In the genomic region with DNA sequence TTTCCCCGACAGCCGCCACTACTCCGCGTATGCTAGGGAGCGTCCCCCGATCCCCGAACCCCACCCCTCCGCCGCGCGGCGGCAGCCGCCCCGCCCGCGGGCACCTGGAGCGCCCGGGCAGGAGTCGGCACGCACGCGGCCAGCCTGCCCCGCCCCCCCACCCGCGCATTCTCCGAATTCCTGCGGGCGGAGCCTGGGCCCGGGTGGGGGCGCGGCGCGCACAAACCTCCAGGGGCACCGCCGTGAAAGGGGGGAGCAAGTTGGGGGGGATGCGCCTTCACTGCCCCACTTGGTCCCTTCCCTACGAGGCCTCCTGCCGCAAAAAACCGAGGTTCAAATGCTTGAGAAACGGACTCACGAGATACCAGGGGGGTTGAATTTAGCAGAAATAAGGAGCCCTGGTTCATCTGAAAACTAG, we compare ENCODE assay signal across 8 cellular contexts. TPM values are rescaled to one million over a fixed set of nuclear protein-coding genes. Genes with fewer than 3 reads are reported as not detected.
DNase-seq lines count a peak whose midpoint lies in the region; ATAC-seq and TF ChIP-seq lines count a peak whose summit lies in the region.

No MANE protein-coding gene starts in this region.

- peaks cover 40% of the 10 kb centered on the region for H3K4me1 ChIP-seq in cardiac muscle cell (ENCODE audit: low read depth)

- no peak for ATAC-seq in Right ventricle myocardium inferior
- ATAC-seq in left ventricle myocardium superior: peak; percentile 15
- peak; percentile 2 for ATAC-seq in sciatic nerve
- ATAC-seq in GM21576 (IDR thresholded peaks at IDR 0.05; ENCODE audit: unreplicated experiment): no peak

- DNase-seq in cardiac muscle cell (ENCODE audit: low read depth in 1 of 2, low spot score in 1 of 2) (peak; percentile 60 to 66), Right ventricle myocardium inferior (ENCODE audit: missing footprints) (no peak), left ventricle myocardium superior (peak; percentile 60), sciatic nerve (ENCODE audit: low spot score) (no peak), NCI-H2081 treated with DMSO at 0.1 percent for 48 hours (lab: John Stamatoyannopoulos, UW) (no peak), COLO829 (ENCODE audit: low spot score) (no peak)
- DNase-seq in activated T-helper 9 cell treated with anti-CD3 and anti-CD28 coated beads, Interleukin-2, amount 50 U/mL, for 16 hours (ENCODE audit: low read depth): peak; percentile 24

- no peaks in the 10 kb centered on the region for H3K27me3 ChIP-seq in cardiac muscle cell

- H3K36me3 ChIP-seq in cardiac muscle cell: no peaks in the 10 kb centered on the region

- peak overlapping the region; percentile 99 for H3K27ac ChIP-seq in cardiac muscle cell

- no peak for TF ChIP-seq CTCF in cardiac muscle cell (IDR thresholded peaks at IDR 0.05; ENCODE audit: low read depth, low read length)

- intact Hi-C loops in Right ventricle myocardium inferior (cut with DNase I) (no loop called here), left ventricle myocardium superior (cut with micrococcal nuclease) (no loop called here), sciatic nerve (cut with DNase I) (no loop called here)

- no peaks in the 10 kb centered on the region for H3K9me3 ChIP-seq in cardiac muscle cell (ENCODE audit: low read depth)

- peak overlapping the region; percentile 74 for H3K4me3 ChIP-seq in cardiac muscle cell

RNA-seq across cellular contexts. Expression of a gene that starts 1.7 kb away (rescaled TPM):
- total RNA-seq in cardiac muscle cell (33.8 and 39.3 TPM in 2 replicates), Right ventricle myocardium inferior (13.1 TPM), left ventricle myocardium superior (12.4 TPM), sciatic nerve (24.8 TPM)
- 18.9 and 19.9 TPM in 2 replicates for polyA plus RNA-seq in cardiac muscle cell

RNA-seq across cellular contexts. Expression of a gene that starts 23.8 kb away (rescaled TPM):
- total RNA-seq in cardiac muscle cell (60.7 and 84.5 TPM in 2 replicates), Right ventricle myocardium inferior (19.5 TPM), left ventricle myocardium superior (19.4 TPM), sciatic nerve (39.9 TPM)
- polyA plus RNA-seq in cardiac muscle cell: 28.3 and 59.7 TPM in 2 replicates

RNA-seq across cellular contexts. Expression of a gene that starts 29.3 kb away (rescaled TPM):
- total RNA-seq in cardiac muscle cell: 7.9 and 26.3 TPM in 2 replicates
- 6.7 and 10.5 TPM in 2 replicates for polyA plus RNA-seq in cardiac muscle cell
- 5.6 TPM for total RNA-seq in Right ventricle myocardium inferior
- total RNA-seq in left ventricle myocardium superior: 6.2 TPM
- total RNA-seq in sciatic nerve: 8.1 TPM

RNA-seq across cellular contexts. Expression of a gene that starts 51.5 kb away (rescaled TPM):
- 53.9 and 62.7 TPM in 2 replicates for total RNA-seq in cardiac muscle cell
- polyA plus RNA-seq in cardiac muscle cell: 131 and 134 TPM in 2 replicates
- 48.7 TPM for total RNA-seq in Right ventricle myocardium inferior
- 56.6 TPM for total RNA-seq in left ventricle myocardium superior
- 44.6 TPM for total RNA-seq in sciatic nerve

RNA-seq across cellular contexts. Expression of a gene that starts 54.0 kb away (rescaled TPM):
- total RNA-seq in cardiac muscle cell (124 and 255 TPM in 2 replicates), Right ventricle myocardium inferior (134 TPM), left ventricle myocardium superior (111 TPM), sciatic nerve (70.1 TPM)
- polyA plus RNA-seq in cardiac muscle cell: 304 and 326 TPM in 2 replicates

Comparison
In these comparisons a context has a peak if more than half of its experiments do, and no peak if none do; other contexts are left out.
1. DNase-seq: peak in cardiac muscle cell (2 of 2), activated T-helper 9 cell treated with anti-CD3 and anti-CD28 coated beads, Interleukin-2, amount 50 U/mL, for 16 hours (single experiment) and left ventricle myocardium superior (single experiment); none in Right ventricle myocardium inferior (single experiment), sciatic nerve (single experiment), NCI-H2081 treated with DMSO at 0.1 percent for 48 hours (single experiment) and COLO829 (single experiment).
2. ATAC-seq: peak in left ventricle myocardium superior (single experiment) and sciatic nerve (single experiment); none in Right ventricle myocardium inferior (single experiment) and GM21576 (single experiment).